In genomic region chr5:173463207-173463606, GRCh38 we compare ENCODE assay signal across 3 cellular contexts.
TF ChIP-seq lines count a peak whose summit lies in the region.

No MANE protein-coding gene starts in this region.

TF ChIP-seq in IMR-90, 13 proteins besides CTCF, POLR2A, EP300 and RAD21:
- TF ChIP-seq USF2 (IDR thresholded peaks at IDR 0.05; ENCODE audit: low read depth, low read length) (no peak), MAFK (IDR thresholded peaks at IDR 0.05; ENCODE audit: low read depth, low read length) (no peak), RFX5 (IDR thresholded peaks at IDR 0.05; ENCODE audit: low read depth, low read length) (no peak), SMC3 (IDR thresholded peaks at IDR 0.05; ENCODE audit: low read depth, low read length) (no peak), CHD1 (IDR thresholded peaks at IDR 0.05; ENCODE audit: low read depth, low read length) (no peak), BHLHE40 (IDR thresholded peaks at IDR 0.05; ENCODE audit: low read depth, low read length) (no peak), MAZ (IDR thresholded peaks at IDR 0.05; ENCODE audit: borderline replicate concordance, low read depth, low read length) (no peak)

TF ChIP-seq in K562, 482 proteins besides CTCF, POLR2A, EP300 and RAD21:
- TF ChIP-seq LEF1 (IDR thresholded peaks at IDR 0.05) (no peak), FOS (IDR thresholded peaks at IDR 0.05; ENCODE audit: extremely low read depth, insufficient read length) (peak; percentile 17), DIDO1 (tag; IDR thresholded peaks at IDR 0.05; ENCODE audit: low read depth) (no peak), NFYB (IDR thresholded peaks at IDR 0.05; ENCODE audit: extremely low read depth, insufficient read length) (peak; percentile 42), PKNOX1 (IDR thresholded peaks at IDR 0.05) (peak; percentile 81), MTF1 (CRISPR knock-in tag; IDR thresholded peaks at IDR 0.05; ENCODE audit: borderline replicate concordance) (no peak)

TF ChIP-seq in SK-N-SH treated with all-trans-retinoic acid at 6 μM for 48 hours, 23 proteins besides CTCF, POLR2A, EP300 and RAD21:
- TF ChIP-seq TCF4 (CRISPR knock-in tag; IDR thresholded peaks at IDR 0.05; ENCODE audit: borderline replicate concordance) = no peak
- no peak for TF ChIP-seq SNAI2 (CRISPR knock-in tag; IDR thresholded peaks at IDR 0.05)
- no peak for TF ChIP-seq OSR1 (CRISPR knock-in tag; IDR thresholded peaks at IDR 0.05)
- TF ChIP-seq BACH2 (CRISPR knock-in tag; IDR thresholded peaks at IDR 0.05; ENCODE audit: borderline replicate concordance) = no peak
- no peak for TF ChIP-seq ZC3H10 (CRISPR knock-in tag; IDR thresholded peaks at IDR 0.05)
- no peak for TF ChIP-seq POU6F1 (CRISPR knock-in tag; IDR thresholded peaks at IDR 0.05; ENCODE audit: borderline replicate concordance, low read depth)
- no peak for TF ChIP-seq TOX (CRISPR knock-in tag; IDR thresholded peaks at IDR 0.05; ENCODE audit: borderline replicate concordance)
- no peak for TF ChIP-seq ESRRG (CRISPR knock-in tag; IDR thresholded peaks at IDR 0.05)
- TF ChIP-seq ISL1 (CRISPR knock-in tag; IDR thresholded peaks at IDR 0.05) = no peak
- TF ChIP-seq GLIS3 (CRISPR knock-in tag; IDR thresholded peaks at IDR 0.05) = no peak
- no peak for TF ChIP-seq ARNTL (CRISPR knock-in tag; IDR thresholded peaks at IDR 0.05; ENCODE audit: borderline replicate concordance, low read depth)
TF ChIP-seq in SK-N-SH treated with all-trans-retinoic acid at 6 μM for 48 hours: peak in this region for 0.
